In the genomic region with DNA sequence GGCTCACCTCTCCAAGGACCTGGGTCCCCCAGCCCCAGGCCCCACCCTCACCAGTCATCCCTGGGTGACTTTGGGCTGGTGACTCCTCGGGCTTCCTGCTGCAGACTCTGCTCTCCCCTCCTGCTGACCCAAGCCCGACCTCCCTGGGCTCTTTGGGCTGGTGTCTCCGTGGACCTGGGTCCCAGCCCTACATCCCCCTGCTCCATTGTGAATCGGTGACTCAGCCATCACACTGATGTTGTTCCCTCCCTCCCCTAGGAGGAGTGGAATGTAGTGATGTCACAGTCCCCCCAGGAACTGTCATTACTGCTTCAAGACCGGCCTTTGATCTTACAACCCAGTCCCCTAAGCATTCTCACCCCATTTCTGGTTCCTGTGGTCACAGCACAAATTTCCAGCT, we compare ENCODE assay signal across 16 cellular contexts.
DNase-seq lines count a peak whose midpoint lies in the region; FAIRE-seq and TF ChIP-seq lines count a peak whose summit lies in the region.
"Had no signal": no experiment of that assay in that cellular context is flagged by ENCODE, and none has a peak within 500 bp of the region (broad histone marks: within the 10 kb centered on the region; RNA-seq: fewer than 3 reads in every experiment).

No MANE protein-coding gene starts in this region.

- H3K18ac ChIP-seq in H1 (ENCODE audit: extremely low read depth, low read length) = no peak overlapping the region
- H3K18ac ChIP-seq in neuronal stem cell (ENCODE audit: low read length) = peak overlapping the region; percentile 76
- no peak overlapping the region for H3K18ac ChIP-seq in trophoblast cell (ENCODE audit: low read length)

- H3K14ac ChIP-seq in H1 (ENCODE audit: insufficient read length) (no peak overlapping the region), neuronal stem cell (ENCODE audit: low read length) (no peak overlapping the region), trophoblast cell (ENCODE audit: low read length) (no peak overlapping the region)

- peak; percentile 40 for DNase-seq in EH (ENCODE audit: low read depth)
- no peak for DNase-seq in H1 (ENCODE audit: low read depth in 1 of 2, low spot score in 2 of 2)
- no peak for DNase-seq in neuronal stem cell (ENCODE audit: low spot score)
- DNase-seq in 8988T = no peak
- DNase-seq in activated gamma-delta T cell treated with Interleukin-2 at 50 U/mL for 16 hours = no peak
- no peak for DNase-seq in trophoblast cell
- DNase-seq in endothelial cell (ENCODE audit: low spot score) = no peak
- DNase-seq: activated gamma-delta T cell; HFFc6; NCI-H1417 treated with DMSO at 0.1 percent for 48 hours; right cardiac atrium; stimulated activated naive CD4-positive, alpha-beta T cell treated with Interleukin-2 at 50 U/mL for 16 hours; upper lobe of left lung had no signal

- no peak overlapping the region for H2AFZ ChIP-seq in H1 (ENCODE audit: low read length)
- H2AFZ ChIP-seq in neuronal stem cell (ENCODE audit: low read length) = no peak overlapping the region
- H2AFZ ChIP-seq in trophoblast cell (ENCODE audit: insufficient read depth, low read length, poor library complexity) = no peak overlapping the region
- H2AFZ ChIP-seq: hepatocyte had no signal

- WGBS in H1 (ENCODE audit: extremely low coverage in 1 of 2, insufficient coverage in 1 of 2, insufficient read length in 1 of 2, insufficient replicate concordance in 2 of 2, low coverage in 1 of 2, low lambda C conversion rate in 2 of 2, missing lambda C conversion rate in 1 of 2), 2 experiments = 52% methylated on average over 4 of the region's 5 CpGs; no CpG with 5 or more reads in 1 of the 2 experiments
- no CpG with 5 or more reads among the region's 5 CpGs for WGBS in neuronal stem cell (ENCODE audit: extremely low coverage in 2 of 2, insufficient read length in 2 of 2, insufficient replicate concordance in 1 of 2), 2 donors
- WGBS in trophoblast cell (ENCODE audit: extremely low coverage, insufficient coverage, insufficient read length) = no CpG with 5 or more reads among the region's 5 CpGs

- CTCF ChIA-PET in H1 (lab: Charles Lee; ENCODE audit: partially characterized antibody) = interaction anchor here (0.9 to 7.5 kb wide), 6 partner anchors 8 to 89 kb away, joined by 3 to 30 read pairs (median 6); no protein-coding TSS in a partner anchor

- H3K36me3 ChIP-seq in HUES6 (ENCODE audit: control insufficient read depth, insufficient read depth, low read length) (no peaks in the 10 kb centered on the region), H1 (ENCODE audit: control insufficient read depth in 2 of 4, insufficient read depth in 4 of 4, low read length in 3 of 4) (no peaks in the 10 kb centered on the region), neuronal stem cell (replicated peaks in 1 of 2; ENCODE audit: control insufficient read depth in 2 of 2, insufficient read depth in 2 of 2, low read length in 2 of 2) (no peaks in the 10 kb centered on the region), trophoblast cell (ENCODE audit: control insufficient read depth in 1 of 2, insufficient read depth in 2 of 2, low read length in 2 of 2) (no peaks in the 10 kb centered on the region)
- H3K36me3 ChIP-seq: upper lobe of left lung had no signal

- H2AK5ac ChIP-seq in H1 (ENCODE audit: low read depth, low read length) (no peak overlapping the region), neuronal stem cell (ENCODE audit: low read depth, low read length) (no peak overlapping the region), trophoblast cell (ENCODE audit: low read length) (no peak overlapping the region)

- no peak overlapping the region; the same call in 1 of the 2 replicates for H3K27ac ChIP-seq in HUES6 (ENCODE audit: low read depth, low read length)
- no peak overlapping the region; the same call in 1 of the 2 replicates for H3K27ac ChIP-seq in H1 (ENCODE audit: low read depth, low read length)
- no peak overlapping the region for H3K27ac ChIP-seq in neuronal stem cell (replicated peaks; ENCODE audit: low read length)
- no peak overlapping the region for H3K27ac ChIP-seq in trophoblast cell (ENCODE audit: low read depth, low read length)
- H3K27ac ChIP-seq: hepatocyte, upper lobe of left lung had no signal

- H4K8ac ChIP-seq in H1 (ENCODE audit: extremely low read depth, insufficient read depth, low read length) = peak overlapping the region; percentile 57
- no peak overlapping the region for H4K8ac ChIP-seq in neuronal stem cell (ENCODE audit: low read depth, low read length)
- no peak overlapping the region for H4K8ac ChIP-seq in trophoblast cell (ENCODE audit: low read depth, low read length)

- no peak for TF ChIP-seq RAD21 in H1 (IDR thresholded peaks at IDR 0.05 in 1 of 2, conservative IDR thresholded peaks at IDR 0.05 in 1 of 2; ENCODE audit: low read depth in 2 of 2, low read length in 2 of 2)

- no peaks in the 10 kb centered on the region for H4K20me1 ChIP-seq in H1 (replicated peaks in 1 of 2; ENCODE audit: control insufficient read depth in 1 of 2, insufficient read depth in 2 of 2, low read length in 2 of 2)

- no peak overlapping the region for H4K5ac ChIP-seq in H1 (ENCODE audit: insufficient read length, low read depth, low read length)

- POLR2A ChIA-PET in H1 (lab: Charles Lee; ENCODE audit: partially characterized antibody) = no interaction called here

- H2BK5ac ChIP-seq in H1 (ENCODE audit: low read depth, low read length) = no peak overlapping the region; the same call in 1 of the 2 replicates
- H2BK5ac ChIP-seq in neuronal stem cell (ENCODE audit: low read length) = no peak overlapping the region
- no peak overlapping the region for H2BK5ac ChIP-seq in trophoblast cell (ENCODE audit: low read depth, low read length, poor library complexity)

- H3K4me1 Mint-ChIP-seq in endothelial cell (ENCODE audit: unreplicated experiment) = no peaks in the 10 kb centered on the region

- no peak overlapping the region for H3K56ac ChIP-seq in H1 (replicated peaks; ENCODE audit: insufficient read length, low read depth, low read length)

- TF ChIP-seq CTCF in H1 (IDR thresholded peaks at IDR 0.05; ENCODE audit: control extremely low read depth in 1 of 3, insufficient read depth in 1 of 3, low read depth in 1 of 3, low read length in 3 of 3) (no peak), endothelial cell (IDR thresholded peaks at IDR 0.05; ENCODE audit: unreplicated experiment) (no peak)

- H3K79me2 ChIP-seq in H1 (ENCODE audit: control insufficient read depth in 1 of 2, insufficient read depth in 2 of 2, low read length in 2 of 2) (no peaks in the 10 kb centered on the region), trophoblast cell (ENCODE audit: control insufficient read depth, insufficient read depth, low read length, poor library complexity) (no peaks in the 10 kb centered on the region)
- H3K79me2 ChIP-seq: hepatocyte had no signal

- no peaks in the 10 kb centered on the region for H3K9me3 ChIP-seq in HUES6 (ENCODE audit: control insufficient read depth, insufficient read depth, low read depth, low read length)
- no peaks in the 10 kb centered on the region for H3K9me3 ChIP-seq in H1 (ENCODE audit: insufficient read depth in 2 of 2, low read depth in 1 of 2, low read length in 1 of 2)
- no peaks in the 10 kb centered on the region for H3K9me3 ChIP-seq in neuronal stem cell (replicated peaks in 1 of 2; ENCODE audit: control insufficient read depth in 2 of 2, insufficient read depth in 1 of 2, low read depth in 1 of 2, low read length in 2 of 2)
- H3K9me3 ChIP-seq in trophoblast cell (ENCODE audit: insufficient read depth, low read depth, low read length) = no peaks in the 10 kb centered on the region
- H3K9me3 ChIP-seq: upper lobe of left lung had no signal

- H3K23ac ChIP-seq in H1 (ENCODE audit: insufficient read length) = no peak overlapping the region
- no peak overlapping the region for H3K23ac ChIP-seq in neuronal stem cell (ENCODE audit: low read depth, low read length, poor library complexity)
- no peak overlapping the region for H3K23ac ChIP-seq in trophoblast cell (ENCODE audit: low read length)

- no peak overlapping the region for H3K4me3 Mint-ChIP-seq in endothelial cell (ENCODE audit: unreplicated experiment)
- H3K4me3 Mint-ChIP-seq: HFFc6 had no signal

- H3K27me3 Mint-ChIP-seq in endothelial cell (ENCODE audit: unreplicated experiment) = peaks cover 1% of the 10 kb centered on the region

- H3K4me2 ChIP-seq in H1 (ENCODE audit: insufficient read depth in 1 of 2, low read depth in 2 of 2, low read length in 2 of 2) (no peak overlapping the region), neuronal stem cell (ENCODE audit: insufficient read depth, low read length, poor library complexity, severe bottlenecking) (no peak overlapping the region), trophoblast cell (ENCODE audit: low read length) (no peak overlapping the region)
- H3K4me2 ChIP-seq: hepatocyte had no signal

- peak overlapping the region; percentile 34; the same call in 1 of the 2 replicates for H3K4me3 ChIP-seq in HUES6 (ENCODE audit: low read depth, low read length)
- H3K4me3 ChIP-seq in H1 (ENCODE audit: extremely low read depth in 1 of 4, insufficient read depth in 2 of 4, low read depth in 3 of 4, low read length in 4 of 4) = no peak overlapping the region
- H3K4me3 ChIP-seq in neuronal stem cell (ENCODE audit: low read length in 2 of 2) = no peak overlapping the region
- H3K4me3 ChIP-seq in trophoblast cell (ENCODE audit: low read depth, low read length) = no peak overlapping the region
- H3K4me3 ChIP-seq: hepatocyte, upper lobe of left lung had no signal

- H3K23me2 ChIP-seq in H1 (ENCODE audit: low read depth, low read length) = no peaks in the 10 kb centered on the region

- H3K9me3 Mint-ChIP-seq in endothelial cell (ENCODE audit: unreplicated experiment) = no peaks in the 10 kb centered on the region
- H3K9me3 Mint-ChIP-seq: HFFc6 had no signal

- no peak overlapping the region for H3K27ac Mint-ChIP-seq in endothelial cell (ENCODE audit: unreplicated experiment)
- H3K27ac Mint-ChIP-seq: HFFc6 had no signal

- H2BK12ac ChIP-seq in H1 (ENCODE audit: low read depth, low read length) (peak overlapping the region; percentile 60; the same call in 1 of the 2 replicates), neuronal stem cell (ENCODE audit: low read length) (no peak overlapping the region), trophoblast cell (ENCODE audit: low read length) (no peak overlapping the region)

- no peaks in the 10 kb centered on the region for H3K27me3 ChIP-seq in HUES6 (ENCODE audit: control insufficient read depth, insufficient read depth, low read length)
- H3K27me3 ChIP-seq in H1 (replicated peaks in 1 of 4; ENCODE audit: control insufficient read depth in 3 of 4, extremely low read depth in 1 of 4, insufficient read depth in 3 of 4, low read length in 3 of 4) = no peaks in the 10 kb centered on the region
- peaks cover 0 to 27% (median 0%) of the 10 kb centered on the region in 3 experiments for H3K27me3 ChIP-seq in neuronal stem cell (ENCODE audit: control insufficient read depth in 3 of 3, insufficient read depth in 3 of 3, low read depth in 1 of 3, low read length in 3 of 3)
- H3K27me3 ChIP-seq in trophoblast cell (ENCODE audit: insufficient read depth, low read length) = no peaks in the 10 kb centered on the region
- H3K27me3 ChIP-seq: hepatocyte, upper lobe of left lung had no signal

- H2BK120ac ChIP-seq in H1 (replicated peaks; ENCODE audit: low read depth, low read length) (no peak overlapping the region), neuronal stem cell (ENCODE audit: low read depth, low read length) (no peak overlapping the region), trophoblast cell (ENCODE audit: insufficient read depth, low read length, poor library complexity) (no peak overlapping the region)

- TF ChIP-seq EP300 in H1 (IDR thresholded peaks at IDR 0.05; ENCODE audit: borderline replicate concordance in 1 of 2, low read depth in 2 of 2, low read length in 2 of 2) = no peak

- H4K91ac ChIP-seq in H1 (replicated peaks; ENCODE audit: insufficient read length, low read length) (no peak overlapping the region), neuronal stem cell (ENCODE audit: low read depth, low read length, poor library complexity) (no peak overlapping the region), trophoblast cell (ENCODE audit: low read depth, low read length) (no peak overlapping the region)

- H3K4me1 ChIP-seq in HUES6 (ENCODE audit: control insufficient read depth, insufficient read depth, low read length) (peaks cover 9% of the 10 kb centered on the region), H1 (replicated peaks in 1 of 4; ENCODE audit: control insufficient read depth in 3 of 4, insufficient read depth in 4 of 4, low read length in 3 of 4) (peaks cover 0 to 6% (median 3%) of the 10 kb centered on the region in 4 experiments; a peak in 3 of 7 replicates), neuronal stem cell (ENCODE audit: control insufficient read depth in 2 of 2, insufficient read depth in 1 of 2, low read depth in 1 of 2, low read length in 2 of 2) (no peaks in the 10 kb centered on the region), trophoblast cell (ENCODE audit: control insufficient read depth in 1 of 2, insufficient read depth in 2 of 2, low read length in 2 of 2) (no peaks in the 10 kb centered on the region)
- H3K4me1 ChIP-seq: upper lobe of left lung had no signal

- H3K4ac ChIP-seq in H1 (replicated peaks; ENCODE audit: insufficient read length, low read depth, low read length) = no peak overlapping the region
- no peak overlapping the region for H3K4ac ChIP-seq in neuronal stem cell (ENCODE audit: low read length)
- no peak overlapping the region for H3K4ac ChIP-seq in trophoblast cell (ENCODE audit: low read depth, low read length)

- no peak overlapping the region for H2BK15ac ChIP-seq in H1 (ENCODE audit: low read length)
- no peak overlapping the region for H2BK15ac ChIP-seq in neuronal stem cell (ENCODE audit: low read length)

- H3K9ac ChIP-seq in HUES6 (ENCODE audit: low read length) (no peak overlapping the region), H1 (replicated peaks in 1 of 4; ENCODE audit: extremely low read depth in 1 of 4, low read depth in 3 of 4, low read length in 3 of 4) (no peak overlapping the region), neuronal stem cell (ENCODE audit: low read depth, low read length, poor library complexity) (no peak overlapping the region), trophoblast cell (ENCODE audit: low read length) (no peak overlapping the region)

- FAIRE-seq in H1 (lab: Jason Lieb, UNC) = no peak
- FAIRE-seq: GM19239 had no signal

- no peak overlapping the region for H2BK20ac ChIP-seq in H1 (ENCODE audit: low read length)

- no peak for TF ChIP-seq POLR2A in H1 (IDR thresholded peaks at IDR 0.05; ENCODE audit: control extremely low read depth in 1 of 2, low read depth in 2 of 2, low read length in 2 of 2)

- H3K79me1 ChIP-seq in H1 (ENCODE audit: low read depth, low read length) = no peaks in the 10 kb centered on the region
- H3K79me1 ChIP-seq in neuronal stem cell (ENCODE audit: low read depth, low read length) = no peaks in the 10 kb centered on the region
- H3K79me1 ChIP-seq in trophoblast cell (ENCODE audit: low read length) = no peaks in the 10 kb centered on the region

- H3K36me3 Mint-ChIP-seq in endothelial cell (ENCODE audit: low read depth, unreplicated experiment) = no peaks in the 10 kb centered on the region

- no peak overlapping the region for H4K12ac ChIP-seq in trophoblast cell (ENCODE audit: low read depth, low read length)
